ENCODE assay signal across 1 cellular context in genomic region chr7:131111081-131111576, GRCh38.
A peak's percentile ranks its signal among the peaks of the same experiment; 100 is the strongest.
TF ChIP-seq lines count a peak whose summit lies in the region.

No MANE protein-coding gene starts in this region.

TF ChIP-seq in GM12878, 131 proteins besides CTCF, POLR2A, EP300 and RAD21 (continued from another document and continues in another):
- TF ChIP-seq BCLAF1 (IDR thresholded peaks at IDR 0.05) (no peak), NR2F1 (conservative IDR thresholded peaks at IDR 0.05) (no peak), MAX (IDR thresholded peaks at IDR 0.05; ENCODE audit: low read depth, low read length) (no peak), ZBTB33 (IDR thresholded peaks at IDR 0.05) (no peak), BMI1 (IDR thresholded peaks at IDR 0.05; ENCODE audit: borderline replicate concordance) (peak; percentile 63), USF1 (IDR thresholded peaks at IDR 0.05; ENCODE audit: borderline replicate concordance, extremely low read length, insufficient read depth, low read depth, low read length) (no peak), ZBTB11 (CRISPR knock-in tag; IDR thresholded peaks at IDR 0.05) (no peak), MXI1 (IDR thresholded peaks at IDR 0.05; ENCODE audit: low read depth, low read length) (peak; percentile 71), NR2C2 (IDR thresholded peaks at IDR 0.05; ENCODE audit: borderline replicate concordance, control insufficient read depth, insufficient read length, low read depth) (no peak), CHD2 (IDR thresholded peaks at IDR 0.05; ENCODE audit: borderline replicate concordance, low read depth, low read length) (no peak; the same call in 1 of the 2 replicates), SP1 (IDR thresholded peaks at IDR 0.05; ENCODE audit: low read depth, low read length) (no peak), CHD4 (IDR thresholded peaks at IDR 0.05) (no peak), REST (IDR thresholded peaks at IDR 0.05; ENCODE audit: low read depth, low read length) (no peak), HSF1 (IDR thresholded peaks at IDR 0.05; ENCODE audit: low read depth, low read length) (no peak), PML (IDR thresholded peaks at IDR 0.05; ENCODE audit: low read length) (no peak), CBX3 (IDR thresholded peaks at IDR 0.05; ENCODE audit: borderline replicate concordance, low read depth) (no peak), HDGF (IDR thresholded peaks at IDR 0.05) (no peak), ELK1 (IDR thresholded peaks at IDR 0.05; ENCODE audit: low read depth, low read length) (no peak), FOXK2 (IDR thresholded peaks at IDR 0.05) (no peak), KDM1A (IDR thresholded peaks at IDR 0.05; ENCODE audit: borderline replicate concordance) (no peak), GATAD2B (conservative IDR thresholded peaks at IDR 0.05; ENCODE audit: low read depth) (peak; percentile 42; the same call in 1 of the 2 replicates), SKIL (IDR thresholded peaks at IDR 0.05; ENCODE audit: low read depth, poor library complexity, severe bottlenecking) (peak; percentile 69), TCF3 (IDR thresholded peaks at IDR 0.05; ENCODE audit: borderline replicate concordance, insufficient read depth, low read depth, low read length) (no peak), SMC3 (IDR thresholded peaks at IDR 0.05; ENCODE audit: borderline replicate concordance, low read length) (no peak), SIX5 (IDR thresholded peaks at IDR 0.05; ENCODE audit: low read depth, low read length, severe bottlenecking) (no peak), SREBF1 (IDR thresholded peaks at IDR 0.05; ENCODE audit: low read length) (no peak), ATF2 (IDR thresholded peaks at IDR 0.05; ENCODE audit: low read length) (no peak), NRF1 (conservative IDR thresholded peaks at IDR 0.05; ENCODE audit: low read depth, low read length) (no peak), YBX1 (IDR thresholded peaks at IDR 0.05) (no peak), SUPT20H (IDR thresholded peaks at IDR 0.05; ENCODE audit: borderline replicate concordance, control insufficient read depth, low read depth, low read length) (no peak), BCL11A (IDR thresholded peaks at IDR 0.05; ENCODE audit: low read depth, low read length) (no peak), RBBP5 (conservative IDR thresholded peaks at IDR 0.05) (no peak)
